In genomic region chr21:45093064-45093532, GRCh38 we compare ENCODE assay signal across 15 cellular contexts. TPM values are rescaled to one million over a fixed set of nuclear protein-coding genes. Genes with fewer than 3 reads are reported as not detected.
DNase-seq lines count a peak whose midpoint lies in the region; ATAC-seq, FAIRE-seq and TF ChIP-seq lines count a peak whose summit lies in the region.
"Had no signal": no experiment of that assay in that cellular context is flagged by ENCODE, and none has a peak within 500 bp of the region (broad histone marks: within the 10 kb centered on the region; RNA-seq: fewer than 3 reads in every experiment).

No MANE protein-coding gene starts in this region.

- H3K79me2 ChIP-seq in KMS-11 (ENCODE audit: insufficient read depth, low read depth) = peaks cover 18% of the 10 kb centered on the region; the same call in 1 of the 2 replicates
- H3K79me2 ChIP-seq in HepG2 (ENCODE audit: insufficient read depth, low read length) = peaks cover 6% of the 10 kb centered on the region

- FAIRE-seq in HepG2 (lab: Jason Lieb, UNC) = no peak
- no peak for FAIRE-seq in RCC 7860 (lab: Jason Lieb, UNC)
- FAIRE-seq: GM19239 had no signal

- ATAC-seq in body of pancreas (peak; percentile 35), HepG2 (no peak)
- ATAC-seq: activated T-helper 17 cell treated with anti-CD3 and anti-CD28 coated beads, Interleukin-2, amount 50 U/mL, for 72 hours had no signal

- CTCF ChIA-PET in HepG2 (lab: Yijun Ruan, JAX; ENCODE audit: low intra/inter-chr PET ratio, low total read pairs) = no interaction called here

- no peaks in the 10 kb centered on the region for H3K9me3 ChIP-seq in body of pancreas
- H3K9me3 ChIP-seq in HepG2 (ENCODE audit: low read length) = no peaks in the 10 kb centered on the region
- H3K9me3 ChIP-seq in spleen = no peaks in the 10 kb centered on the region
- H3K9me3 ChIP-seq: Peyer's patch had no signal

- H3K4me1 ChIP-seq in KMS-11 (ENCODE audit: low read depth, poor library complexity, severe bottlenecking) (peaks cover 34% of the 10 kb centered on the region), body of pancreas (peaks cover 6% of the 10 kb centered on the region), HepG2 (ENCODE audit: insufficient read depth, low read length) (no peaks in the 10 kb centered on the region), spleen (peaks cover 36 to 99% (median 67%) of the 10 kb centered on the region in 6 donors)

- peak overlapping the region; percentile 90 for H3K4me2 ChIP-seq in KMS-11
- H3K4me2 ChIP-seq in HepG2 (ENCODE audit: low read depth, low read length) = no peak overlapping the region

- TF ChIP-seq CTCF in KMS-11 (conservative IDR thresholded peaks at IDR 0.05; ENCODE audit: low read depth, low read length) (no peak), body of pancreas (IDR thresholded peaks at IDR 0.05) (no peak), HepG2 (CRISPR knock-in tag; IDR thresholded peaks at IDR 0.05) (no peak), spleen (IDR thresholded peaks at IDR 0.05 in 8 of 11, conservative IDR thresholded peaks at IDR 0.05 in 3 of 11) (no peak)

- TF ChIP-seq EP300 in HepG2 (IDR thresholded peaks at IDR 0.05; ENCODE audit: low read depth in 2 of 2, low read length in 2 of 2) (no peak), HepG2 (CRISPR knock-in tag; IDR thresholded peaks at IDR 0.05; ENCODE audit: borderline replicate concordance) (no peak)

- H3K36me3 ChIP-seq in KMS-11 (ENCODE audit: insufficient read depth) (no peaks in the 10 kb centered on the region), body of pancreas (replicated peaks in 1 of 2; ENCODE audit: insufficient read depth in 1 of 2, low read depth in 2 of 2) (no peaks in the 10 kb centered on the region), HepG2 (replicated peaks in 1 of 2; ENCODE audit: control insufficient read depth in 1 of 2, insufficient read depth in 2 of 2, low read length in 2 of 2) (no peaks in the 10 kb centered on the region), spleen (no peaks in the 10 kb centered on the region)
- H3K36me3 ChIP-seq: Peyer's patch had no signal

- DNase-seq in body of pancreas = peak; percentile 29 to 69 (median 52)
- no peak for DNase-seq in HepG2 (ENCODE audit: low spot score)
- peak; percentile 79 for DNase-seq in spleen
- DNase-seq in NCI-H526 treated with DMSO at 0.1 percent for 48 hours (lab: John Stamatoyannopoulos, UW) = no peak
- no peak for DNase-seq in RCC 7860 (ENCODE audit: low spot score)
- no peak for DNase-seq in cerebellar nuclear complex (lab: John Stamatoyannopoulos, UW)
- no peak for DNase-seq in activated gamma-delta T cell treated with Interleukin-2 at 50 U/mL for 16 hours
- DNase-seq: DMS79, GOT3, kidney glomerular epithelial cell, NCI-H1436, Peyer's patch had no signal

- H3K9ac ChIP-seq in KMS-11 = peak overlapping the region; percentile 43; the same call in 1 of the 2 replicates
- no peak overlapping the region for H3K9ac ChIP-seq in HepG2 (ENCODE audit: insufficient read depth, low read depth, low read length)

- intact Hi-C loops in body of pancreas (cut with DNase I) = no loop called here
- intact Hi-C loops in HepG2 (cut with micrococcal nuclease; ENCODE audit: unreplicated experiment) = no loop called here
- intact Hi-C loops in spleen (cut with DNase I; ENCODE audit: low total_unique reads) = no loop called here

- H3K4me3 ChIP-seq in KMS-11 (IDR thresholded peaks at IDR 0.05; ENCODE audit: insufficient read depth, low read depth, low read length) = no peak overlapping the region
- no peak overlapping the region for H3K4me3 ChIP-seq in body of pancreas
- no peak overlapping the region for H3K4me3 ChIP-seq in HepG2 (replicated peaks in 1 of 3; ENCODE audit: insufficient read depth in 1 of 3, low read depth in 2 of 3, low read length in 3 of 3)
- H3K4me3 ChIP-seq in spleen = peak overlapping the region in 1 of 8 donors; percentile 24
- H3K4me3 ChIP-seq: Peyer's patch had no signal

- TSS peak; percentile 57 for BruUV-seq in HepG2 (replicated peaks; lab: Mats Ljungman, UMichigan)

- H4K20me1 ChIP-seq in KMS-11 (ENCODE audit: insufficient read depth) (no peaks in the 10 kb centered on the region), HepG2 (ENCODE audit: insufficient read depth, low read length) (no peaks in the 10 kb centered on the region; the same call in 1 of the 2 replicates)

- WGBS in body of pancreas, 2 donors = 24 to 56% methylated on average over 8 to 10 of the region's 12 CpGs
- 93% methylated on average over 7 of the region's 12 CpGs for WGBS in HepG2 (ENCODE audit: low lambda C conversion rate)
- 31 to 52% (median 39%) methylated on average over 12 of the region's 12 CpGs for WGBS in spleen, 5 donors

- in situ Hi-C loops in HepG2 (cut with HindIII; ENCODE audit: extremely low pct_ligation_motif_present, low pct_unique_long_range_greater_than_20kb) = no loop called here

- POLR2A ChIA-PET in HepG2 (lab: Yijun Ruan, JAX) = no interaction called here

- H3K27ac ChIP-seq in KMS-11 (peak overlapping the region; percentile 65), body of pancreas (peak overlapping the region in 2 of 4 donors; percentile 6 to 28), HepG2 (ENCODE audit: extremely low read length, insufficient read depth, low read length) (no peak overlapping the region), spleen (peak overlapping the region in 7 of 8 donors; percentile 24 to 81 (median 71))
- H3K27ac ChIP-seq: Peyer's patch had no signal

- H2AFZ ChIP-seq in KMS-11 (ENCODE audit: low read depth) (peak overlapping the region; percentile 62; the same call in 1 of the 2 replicates), HepG2 (ENCODE audit: low read length) (no peak overlapping the region)

- no peaks in the 10 kb centered on the region for H3K27me3 ChIP-seq in KMS-11 (ENCODE audit: insufficient read depth, low read depth)
- no peaks in the 10 kb centered on the region for H3K27me3 ChIP-seq in body of pancreas
- no peaks in the 10 kb centered on the region; a peak in 1 of 5 replicates for H3K27me3 ChIP-seq in HepG2 (ENCODE audit: control insufficient read depth in 1 of 2, insufficient read depth in 2 of 2, low read length in 2 of 2)
- no peaks in the 10 kb centered on the region for H3K27me3 ChIP-seq in spleen (replicated peaks in 1 of 7)
- H3K27me3 ChIP-seq: Peyer's patch had no signal

- TF ChIP-seq POLR2A in body of pancreas (IDR thresholded peaks at IDR 0.05) (no peak), HepG2 (IDR thresholded peaks at IDR 0.05; ENCODE audit: insufficient read depth in 1 of 2, low read depth in 2 of 2, low read length in 2 of 2) (no peak), spleen (IDR thresholded peaks at IDR 0.05) (no peak)

- TF ChIP-seq RAD21 in HepG2 (CRISPR knock-in tag; IDR thresholded peaks at IDR 0.05) = no peak

TF ChIP-seq in HepG2, 621 proteins besides CTCF, POLR2A, EP300 and RAD21 (continues in another document):
- TF ChIP-seq ZNF34 (CRISPR knock-in tag; IDR thresholded peaks at IDR 0.05; ENCODE audit: borderline replicate concordance) (no peak), ZNF136 (CRISPR knock-in tag; IDR thresholded peaks at IDR 0.05; ENCODE audit: low read depth) (no peak), ETS1 (CRISPR knock-in tag; IDR thresholded peaks at IDR 0.05) (no peak), TOE1 (CRISPR knock-in tag; IDR thresholded peaks at IDR 0.05) (no peak), KDM6A (CRISPR knock-in tag; IDR thresholded peaks at IDR 0.05; ENCODE audit: low read depth) (no peak), DRAP1 (CRISPR knock-in tag; IDR thresholded peaks at IDR 0.05) (no peak), PHB2 (IDR thresholded peaks at IDR 0.05; ENCODE audit: partially characterized antibody) (no peak), KLF11 (CRISPR knock-in tag; IDR thresholded peaks at IDR 0.05) (no peak), KLF6 (CRISPR knock-in tag; IDR thresholded peaks at IDR 0.05) (no peak), ERF (CRISPR knock-in tag; IDR thresholded peaks at IDR 0.05) (no peak)

RNA-seq across cellular contexts. Expression of gene ADARB1, which starts 18.7 kb away (rescaled TPM):
- total RNA-seq in body of pancreas = 10 to 100 TPM; 11.4 to 11.5 TPM
- 9.2 and 10.0 TPM in 2 replicates for total RNA-seq in HepG2 (2016; rRNA removed; fragmentation: Illumina TruSeq; extraction: Trizol)
- total RNA-seq in HepG2 (2016; cell fraction: cytosol; rRNA removed; fragmentation: Illumina TruSeq; extraction: Trizol; ENCODE audit: low read depth) = 28.7 and 30.2 TPM in 2 replicates
- total RNA-seq in HepG2 (2016; cell fraction: insoluble cytoplasmic fraction; rRNA removed; fragmentation: Illumina TruSeq; extraction: Trizol) = 7.9 and 11.7 TPM in 2 replicates
- 20.0 and 20.9 TPM in 2 replicates for total RNA-seq in HepG2 (2016; cell fraction: membrane; rRNA removed; fragmentation: Illumina TruSeq; extraction: Trizol)
- 8.5 and 10.4 TPM in 2 replicates for total RNA-seq in HepG2 (2016; cell fraction: nucleus; rRNA removed; fragmentation: Illumina TruSeq; extraction: Trizol)
- polyA plus RNA-seq in HepG2 (2011; rRNA removed) = 6.6 and 7.1 TPM in 2 replicates
- polyA plus RNA-seq in HepG2 (2011; cell fraction: cytosol; rRNA removed) = 4.2 and 4.4 TPM in 2 replicates
- polyA plus RNA-seq in HepG2 (2011; cell fraction: nucleus; rRNA removed) = 22.2 and 26.9 TPM in 2 replicates
- polyA plus RNA-seq in HepG2 (2012) = 5.3 and 7.8 TPM in 2 replicates
- polyA plus RNA-seq in HepG2 (2016; cell fraction: cytosol; fragmentation: Illumina TruSeq; extraction: Trizol; ENCODE audit: low read depth) = 5.5 and 7.0 TPM in 2 replicates
- polyA plus RNA-seq in HepG2 (2016; cell fraction: insoluble cytoplasmic fraction; fragmentation: Illumina TruSeq; extraction: Trizol; ENCODE audit: low read depth) = 6.8 and 8.6 TPM in 2 replicates
- 6.8 and 9.8 TPM in 2 replicates for polyA plus RNA-seq in HepG2 (2016; cell fraction: membrane; fragmentation: Illumina TruSeq; extraction: Trizol; ENCODE audit: low read depth)
- polyA plus RNA-seq in HepG2 (2016; cell fraction: nucleus; fragmentation: Illumina TruSeq; extraction: Trizol; ENCODE audit: insufficient read depth, low read depth) = 23.5 and 27.1 TPM in 2 replicates
- 15.4 and 123 TPM in 2 replicates for polyA minus RNA-seq in HepG2 (2011; rRNA and poly(A)+ RNA removed; ENCODE audit: low replicate concordance)
- 7.9 and 8.5 TPM in 2 replicates for polyA minus RNA-seq in HepG2 (2011; cell fraction: cytosol; rRNA and poly(A)+ RNA removed)
- polyA minus RNA-seq in HepG2 (2011; cell fraction: nucleus; rRNA and poly(A)+ RNA removed) = 16.2 and 17.0 TPM in 2 replicates
- total RNA-seq in spleen = 10 to 100 TPM; 26.0 to 50.8 (median 34.7) TPM
- polyA plus RNA-seq in spleen = 10 to 100 TPM in 2 of 3 donors, 1 to 10 TPM in 1; 9.1 to 16.9 (median 13.9) TPM

Comparison
In these comparisons a context has a peak if more than half of its experiments do, and no peak if none do; other contexts are left out.
1. DNase-seq: peak in body of pancreas (4 of 4) and spleen (single experiment); none in HepG2 (single experiment), NCI-H526 treated with DMSO at 0.1 percent for 48 hours (single experiment), RCC 7860 (single experiment), cerebellar nuclear complex (0 of 2) and activated gamma-delta T cell treated with Interleukin-2 at 50 U/mL for 16 hours (single experiment).